Comparison of ENCODE assay signal across 10 cellular contexts in genomic region chr21:45098867-45099266, GRCh38. TPM values are rescaled to one million over a fixed set of nuclear protein-coding genes. Genes with fewer than 3 reads are reported as not detected.
DNase-seq lines count a peak whose midpoint lies in the region.
"Had no signal": no experiment of that assay in that cellular context is flagged by ENCODE, and none has a peak within 500 bp of the region (broad histone marks: within the 10 kb centered on the region; RNA-seq: fewer than 3 reads in every experiment).

No MANE protein-coding gene starts in this region.

- intact Hi-C loops in head of caudate nucleus (cut with DNase I) = no loop called here

- DNase-seq in SIG-M5 treated with dmso at 0.1 percent for 504 hours (lab: John Stamatoyannopoulos, UW; ENCODE audit: unreplicated experiment) (peak; percentile 45), SIG-M5 (lab: John Stamatoyannopoulos, UW) (no peak), NCI-H1694 treated with DMSO at 0.1 percent for 48 hours (lab: John Stamatoyannopoulos, UW) (peak; percentile 84), cerebellar cortex (ENCODE audit: low spot score) (peak; percentile 86), renal cortical epithelial cell (ENCODE audit: low read depth) (peak; percentile 19), NCI-H1436 treated with DMSO at 0.1 percent for 48 hours (lab: John Stamatoyannopoulos, UW) (no peak), NCI-H1417 treated with DMSO at 0.1 percent for 48 hours (lab: John Stamatoyannopoulos, UW) (no peak), head of caudate nucleus (no peak)
- DNase-seq: activated CD4-positive, alpha-beta T cell treated with anti-CD3 and anti-CD28 coated beads for 1 hour; CD8-positive, alpha-beta memory T cell had no signal

RNA-seq across cellular contexts. Expression of gene ADARB1, which starts 24.5 kb away (rescaled TPM):
- 2.4 and 9.7 TPM in 2 replicates for total RNA-seq in renal cortical epithelial cell

Comparison
In these comparisons a context has a peak if more than half of its experiments do, and no peak if none do; other contexts are left out.
1. DNase-seq: peak in SIG-M5 treated with dmso at 0.1 percent for 504 hours (single experiment), NCI-H1694 treated with DMSO at 0.1 percent for 48 hours (single experiment), cerebellar cortex (single experiment) and renal cortical epithelial cell (single experiment); none in SIG-M5 (single experiment), NCI-H1436 treated with DMSO at 0.1 percent for 48 hours (single experiment), NCI-H1417 treated with DMSO at 0.1 percent for 48 hours (single experiment) and head of caudate nucleus (0 of 42).